ENCODE assay signal across 21 cellular contexts in genomic region chr2:233122541-233122940, GRCh38.
DNase-seq lines count a peak whose midpoint lies in the region; ATAC-seq, FAIRE-seq and TF ChIP-seq lines count a peak whose summit lies in the region.
"Had no signal": no experiment of that assay in that cellular context is flagged by ENCODE, and none has a peak within 500 bp of the region (broad histone marks: within the 10 kb centered on the region; RNA-seq: fewer than 3 reads in every experiment).

No MANE protein-coding gene starts in this region.

- H3K4me3 ChIP-seq in GM12878: no peak overlapping the region

- H3K36me3 Mint-ChIP-seq in activated naive CD4-positive, alpha-beta T cell treated with anti-CD3 and anti-CD28 coated beads, Interleukin-2, amount 50 U/mL, for 72 hours: peaks cover 16 to 42% of the 10 kb centered on the region in 2 donors
- peaks cover 40% of the 10 kb centered on the region for H3K36me3 Mint-ChIP-seq in activated naive CD4-positive, alpha-beta T cell treated with anti-CD3 and anti-CD28 coated beads for 36 hours (ENCODE audit: low read depth)
- peaks cover 18% of the 10 kb centered on the region for H3K36me3 Mint-ChIP-seq in natural killer cell treated with Interleukin-12 subunit alpha and Interleukin-12 subunit beta and Interleukin-15 and Interleukin-18, amount 100 ng/mL, for 72 hours
- peaks cover 67% of the 10 kb centered on the region for H3K36me3 Mint-ChIP-seq in activated T-helper 17 cell treated with anti-CD3 and anti-CD28 coated beads, Interleukin-2, amount 50 U/mL, for 72 hours (ENCODE audit: low read depth)

- TF ChIP-seq CTCF in GM12878 (IDR thresholded peaks at IDR 0.05 in 2 of 3, conservative IDR thresholded peaks at IDR 0.05 in 1 of 3; ENCODE audit: control insufficient read depth in 2 of 3, extremely low read depth in 1 of 3, insufficient read depth in 1 of 3, low read depth in 3 of 3, low read length in 3 of 3): no peak

- intact Hi-C loops in activated naive CD4-positive, alpha-beta T cell treated with anti-CD3 and anti-CD28 coated beads for 36 hours (cut with micrococcal nuclease): no loop called here
- intact Hi-C loops in GM12878 (cut with micrococcal nuclease; ENCODE audit: unreplicated experiment): no loop called here

- H3K27me3 ChIP-seq in GM12878 (replicated peaks in 1 of 2; ENCODE audit: control insufficient read depth in 2 of 2, insufficient read depth in 2 of 2, low read length in 1 of 2): no peaks in the 10 kb centered on the region

- in situ Hi-C loops in GM12878 (cut with MboI): no loop called here

- no peak overlapping the region for H3K9ac ChIP-seq in GM12878 (ENCODE audit: control insufficient read depth, insufficient read depth, low read length)

- peaks cover 26% of the 10 kb centered on the region for H3K4me1 Mint-ChIP-seq in activated naive CD4-positive, alpha-beta T cell treated with anti-CD3 and anti-CD28 coated beads for 36 hours (ENCODE audit: low read depth)
- H3K4me1 Mint-ChIP-seq in natural killer cell treated with Interleukin-12 subunit alpha and Interleukin-12 subunit beta and Interleukin-15 and Interleukin-18, amount 100 ng/mL, for 72 hours (ENCODE audit: low read depth in 2 of 2): peaks cover 21 to 41% of the 10 kb centered on the region in 2 donors
- peaks cover 14% of the 10 kb centered on the region for H3K4me1 Mint-ChIP-seq in activated T-helper 17 cell treated with anti-CD3 and anti-CD28 coated beads, Interleukin-2, amount 50 U/mL, for 72 hours

- 85% methylated on average over 5 of the region's 5 CpGs for WGBS in GM12878 (ENCODE audit: insufficient coverage, insufficient replicate concordance, low lambda C conversion rate, missing lambda C conversion rate)

- peaks cover 3% of the 10 kb centered on the region; the same call in 1 of the 2 replicates for H4K20me1 ChIP-seq in GM12878 (ENCODE audit: control insufficient read depth, insufficient read depth)

- CTCF ChIA-PET in activated naive CD4-positive, alpha-beta T cell treated with anti-CD3 and anti-CD28 coated beads for 36 hours (lab: Charles Lee): interaction anchor here (0.7 kb wide), 1 partner anchor 1717 kb away, joined by 4 read pairs; no protein-coding TSS in a partner anchor
- CTCF ChIA-PET in GM12878 (lab: Yijun Ruan, JAX): no interaction called here

- H3K27me3 Mint-ChIP-seq in activated naive CD4-positive, alpha-beta T cell treated with anti-CD3 and anti-CD28 coated beads for 36 hours (ENCODE audit: low read depth): no peaks in the 10 kb centered on the region
- no peaks in the 10 kb centered on the region for H3K27me3 Mint-ChIP-seq in natural killer cell treated with Interleukin-12 subunit alpha and Interleukin-12 subunit beta and Interleukin-15 and Interleukin-18, amount 100 ng/mL, for 72 hours
- H3K27me3 Mint-ChIP-seq in activated T-helper 17 cell treated with anti-CD3 and anti-CD28 coated beads, Interleukin-2, amount 50 U/mL, for 72 hours: no peaks in the 10 kb centered on the region
- H3K27me3 Mint-ChIP-seq: CD4-positive, alpha-beta T cell had no signal

- H3K4me1 ChIP-seq in GM12878 (ENCODE audit: control insufficient read depth, insufficient read depth, low read length): peaks cover 28% of the 10 kb centered on the region

- peak overlapping the region; percentile 13 to 44 for H3K27ac Mint-ChIP-seq in activated naive CD4-positive, alpha-beta T cell treated with anti-CD3 and anti-CD28 coated beads, Interleukin-2, amount 50 U/mL, for 72 hours
- no peak overlapping the region for H3K27ac Mint-ChIP-seq in activated naive CD4-positive, alpha-beta T cell treated with anti-CD3 and anti-CD28 coated beads for 36 hours
- H3K27ac Mint-ChIP-seq in natural killer cell treated with Interleukin-12 subunit alpha and Interleukin-12 subunit beta and Interleukin-15 and Interleukin-18, amount 100 ng/mL, for 72 hours: peak overlapping the region; percentile 13 to 63
- no peak overlapping the region for H3K27ac Mint-ChIP-seq in activated T-helper 17 cell treated with anti-CD3 and anti-CD28 coated beads, Interleukin-2, amount 50 U/mL, for 72 hours
- H3K27ac Mint-ChIP-seq: CD4-positive, alpha-beta T cell had no signal

- no peak overlapping the region for H3K4me2 ChIP-seq in GM12878 (ENCODE audit: control insufficient read depth, insufficient read depth)

- H3K27ac ChIP-seq in GM12878 (ENCODE audit: control insufficient read depth, insufficient read depth): peak overlapping the region; percentile 20; the same call in 1 of the 2 replicates

- no peak for TF ChIP-seq RAD21 in GM12878 (IDR thresholded peaks at IDR 0.05; ENCODE audit: insufficient read depth, low read depth, low read length)

- POLR2A ChIA-PET in GM12878 (lab: Charles Lee): interaction anchor here (0.7 kb wide), 1 partner anchor 15 kb away, joined by 3 read pairs; no protein-coding TSS in a partner anchor

- SMC1A ChIA-PET in GM12878 (lab: Charles Lee; ENCODE audit: uncharacterized antibody, unreplicated experiment): interaction anchor here (1.0 to 2.7 kb wide), 6 partner anchors 9 to 79 kb away, joined by 3 to 11 read pairs (median 4); no protein-coding TSS in a partner anchor

- H3K9me3 ChIP-seq in GM12878 (replicated peaks; ENCODE audit: control insufficient read depth, insufficient read depth, low read length): peaks cover 2% of the 10 kb centered on the region; the same call in 1 of the 3 replicates

- FAIRE-seq in GM12878 (lab: Jason Lieb, UNC): no peak
- FAIRE-seq: A204.1 had no signal

- H2AFZ ChIP-seq in GM12878 (ENCODE audit: control insufficient read depth, low read depth, low read length): no peak overlapping the region

- H3K9me3 Mint-ChIP-seq in activated naive CD4-positive, alpha-beta T cell treated with anti-CD3 and anti-CD28 coated beads, Interleukin-2, amount 50 U/mL, for 72 hours: no peaks in the 10 kb centered on the region
- H3K9me3 Mint-ChIP-seq in activated naive CD4-positive, alpha-beta T cell treated with anti-CD3 and anti-CD28 coated beads for 36 hours: no peaks in the 10 kb centered on the region
- H3K9me3 Mint-ChIP-seq in natural killer cell treated with Interleukin-12 subunit alpha and Interleukin-12 subunit beta and Interleukin-15 and Interleukin-18, amount 100 ng/mL, for 72 hours: no peaks in the 10 kb centered on the region
- no peaks in the 10 kb centered on the region for H3K9me3 Mint-ChIP-seq in activated T-helper 17 cell treated with anti-CD3 and anti-CD28 coated beads, Interleukin-2, amount 50 U/mL, for 72 hours
- H3K9me3 Mint-ChIP-seq: CD4-positive, alpha-beta T cell had no signal

- ATAC-seq in activated naive CD4-positive, alpha-beta T cell treated with anti-CD3 and anti-CD28 coated beads, Interleukin-2, amount 50 U/mL, for 72 hours: no peak
- ATAC-seq in GM12878 (no peak), GM21515 (IDR thresholded peaks at IDR 0.05; ENCODE audit: unreplicated experiment) (no peak)
- no peak for ATAC-seq in natural killer cell treated with Interleukin-12 subunit alpha and Interleukin-12 subunit beta and Interleukin-15 and Interleukin-18, amount 100 ng/mL, for 72 hours
- ATAC-seq in activated T-helper 17 cell treated with anti-CD3 and anti-CD28 coated beads, Interleukin-2, amount 50 U/mL, for 72 hours (replicated peaks): no peak
- ATAC-seq: HCT116 had no signal

- no peak for TF ChIP-seq EP300 in GM12878 (IDR thresholded peaks at IDR 0.05; ENCODE audit: borderline replicate concordance in 1 of 2, control insufficient read depth in 1 of 2, low read depth in 2 of 2, low read length in 2 of 2)

- no peak for TF ChIP-seq POLR2A in GM12878 (IDR thresholded peaks at IDR 0.05; ENCODE audit: low read depth, low read length)

- no TSS peak for BruUV-seq in GM12878 (replicated peaks; lab: Mats Ljungman, UMichigan)

- RAD21 ChIA-PET in GM12878 (lab: Charles Lee; ENCODE audit: unreplicated experiment): interaction anchor here (1.4 to 2.0 kb wide), 2 partner anchors 13 to 36 kb away, joined by 4 to 7 read pairs; no protein-coding TSS in a partner anchor

- H3K4me3 Mint-ChIP-seq in activated naive CD4-positive, alpha-beta T cell treated with anti-CD3 and anti-CD28 coated beads for 36 hours: no peak overlapping the region
- H3K4me3 Mint-ChIP-seq in natural killer cell treated with Interleukin-12 subunit alpha and Interleukin-12 subunit beta and Interleukin-15 and Interleukin-18, amount 100 ng/mL, for 72 hours: no peak overlapping the region
- no peak overlapping the region for H3K4me3 Mint-ChIP-seq in activated T-helper 17 cell treated with anti-CD3 and anti-CD28 coated beads, Interleukin-2, amount 50 U/mL, for 72 hours
- H3K4me3 Mint-ChIP-seq: CD4-positive, alpha-beta T cell had no signal

- peaks cover 38% of the 10 kb centered on the region for H3K79me2 ChIP-seq in GM12878 (ENCODE audit: control insufficient read depth, insufficient read depth, low read length)

- peaks cover 43 to 48% of the 10 kb centered on the region in 2 experiments for H3K36me3 ChIP-seq in GM12878 (ENCODE audit: control insufficient read depth in 2 of 2, insufficient read depth in 2 of 2, low read length in 1 of 2)

- DNase-seq in activated naive CD4-positive, alpha-beta T cell treated with anti-CD3 and anti-CD28 coated beads, Interleukin-2, amount 50 U/mL, for 72 hours (ENCODE audit: low spot score in 2 of 2): no peak
- no peak for DNase-seq in activated naive CD4-positive, alpha-beta T cell treated with anti-CD3 and anti-CD28 coated beads for 36 hours
- DNase-seq in GM12878 (ENCODE audit: low read depth, low spot score) (no peak), amniotic stem cell (lab: John Stamatoyannopoulos, UW) (no peak)
- no peak for DNase-seq in natural killer cell treated with Interleukin-12 subunit alpha and Interleukin-12 subunit beta and Interleukin-15 and Interleukin-18, amount 100 ng/mL, for 72 hours (ENCODE audit: low spot score)
- DNase-seq: CD4-positive, alpha-beta T cell; DMS53; EL; GOT3; KBM-7; NCI-H1694 treated with DMSO at 0.1 percent for 48 hours; NCI-H2107; NCI-H510A; NCI-H748 treated with DMSO at 0.1 percent for 48 hours; NK-92 treated with Interleukin-12 subunit alpha and Interleukin-12 subunit beta, amount 100 ng/mL, for 24 hours; OCI-M1; SHP77 treated with DMSO at 0.1 percent for 48 hours had no signal

TF ChIP-seq in GM12878, 131 proteins besides CTCF, POLR2A, EP300 and RAD21 (continues in another document):
- TF ChIP-seq CBFB (IDR thresholded peaks at IDR 0.05; ENCODE audit: low read depth): no peak
- TF ChIP-seq PAX5 (IDR thresholded peaks at IDR 0.05; ENCODE audit: borderline replicate concordance, low read depth, low read length): no peak
- TF ChIP-seq MEF2B (IDR thresholded peaks at IDR 0.05; ENCODE audit: partially characterized antibody, poor library complexity, severe bottlenecking): no peak
- no peak for TF ChIP-seq NFIC (IDR thresholded peaks at IDR 0.05; ENCODE audit: low read depth, low read length)

Comparison
In these comparisons a context has a peak if more than half of its experiments do, and no peak if none do; other contexts are left out.
1. H3K27ac Mint-ChIP-seq: peak in activated naive CD4-positive, alpha-beta T cell treated with anti-CD3 and anti-CD28 coated beads, Interleukin-2, amount 50 U/mL, for 72 hours (2 of 2) and natural killer cell treated with Interleukin-12 subunit alpha and Interleukin-12 subunit beta and Interleukin-15 and Interleukin-18, amount 100 ng/mL, for 72 hours (2 of 2); none in activated naive CD4-positive, alpha-beta T cell treated with anti-CD3 and anti-CD28 coated beads for 36 hours (single experiment) and activated T-helper 17 cell treated with anti-CD3 and anti-CD28 coated beads, Interleukin-2, amount 50 U/mL, for 72 hours (single experiment).